Comparison of ENCODE assay signal across 1 cellular context in the genomic region with DNA sequence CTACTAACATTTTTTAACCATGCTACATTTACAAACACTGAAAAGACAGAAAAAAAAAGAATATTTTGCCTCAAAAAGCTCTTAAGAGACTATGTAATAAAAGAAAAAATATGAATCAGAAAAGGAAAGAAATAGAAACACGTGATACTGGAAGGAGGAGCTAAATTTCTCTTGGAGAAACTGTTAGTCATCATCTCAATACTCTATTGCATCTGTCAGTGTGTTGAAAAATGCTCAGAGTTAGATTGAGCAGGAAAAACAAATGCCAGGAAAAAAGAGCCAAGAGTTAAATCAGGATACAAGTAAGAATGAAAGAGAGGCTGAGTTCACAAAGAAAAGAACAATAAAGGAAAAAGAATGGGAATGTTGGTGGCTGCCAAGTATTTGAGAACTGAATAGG.
TF ChIP-seq lines count a peak whose summit lies in the region.

No MANE protein-coding gene starts in this region.

TF ChIP-seq in HEK293, 187 proteins besides CTCF, POLR2A, EP300 and RAD21 (continued from another document):
- TF ChIP-seq, protein P1, sequence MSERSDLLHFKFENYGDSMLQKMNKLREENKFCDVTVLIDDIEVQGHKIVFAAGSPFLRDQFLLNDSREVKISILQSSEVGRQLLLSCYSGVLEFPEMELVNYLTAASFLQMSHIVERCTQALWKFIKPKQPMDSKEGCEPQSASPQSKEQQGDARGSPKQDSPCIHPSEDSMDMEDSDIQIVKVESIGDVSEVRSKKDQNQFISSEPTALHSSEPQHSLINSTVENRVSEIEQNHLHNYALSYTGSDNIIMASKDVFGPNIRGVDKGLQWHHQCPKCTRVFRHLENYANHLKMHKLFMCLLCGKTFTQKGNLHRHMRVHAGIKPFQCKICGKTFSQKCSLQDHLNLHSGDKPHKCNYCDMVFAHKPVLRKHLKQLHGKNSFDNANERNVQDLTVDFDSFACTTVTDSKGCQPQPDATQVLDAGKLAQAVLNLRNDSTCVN (tag by site-specific recombination; optimal IDR thresholded peaks at IDR 0.05) = no peak
- TF ChIP-seq WT1 (tag by site-specific recombination; IDR thresholded peaks at IDR 0.05) (no peak), ZNF544 (tag by site-specific recombination; IDR thresholded peaks at IDR 0.05) (no peak), ZNF561 (tag by site-specific recombination; IDR thresholded peaks at IDR 0.05; ENCODE audit: borderline replicate concordance) (no peak), ZNF175 (tag by site-specific recombination; IDR thresholded peaks at IDR 0.05) (no peak)
- TF ChIP-seq, protein P2, sequence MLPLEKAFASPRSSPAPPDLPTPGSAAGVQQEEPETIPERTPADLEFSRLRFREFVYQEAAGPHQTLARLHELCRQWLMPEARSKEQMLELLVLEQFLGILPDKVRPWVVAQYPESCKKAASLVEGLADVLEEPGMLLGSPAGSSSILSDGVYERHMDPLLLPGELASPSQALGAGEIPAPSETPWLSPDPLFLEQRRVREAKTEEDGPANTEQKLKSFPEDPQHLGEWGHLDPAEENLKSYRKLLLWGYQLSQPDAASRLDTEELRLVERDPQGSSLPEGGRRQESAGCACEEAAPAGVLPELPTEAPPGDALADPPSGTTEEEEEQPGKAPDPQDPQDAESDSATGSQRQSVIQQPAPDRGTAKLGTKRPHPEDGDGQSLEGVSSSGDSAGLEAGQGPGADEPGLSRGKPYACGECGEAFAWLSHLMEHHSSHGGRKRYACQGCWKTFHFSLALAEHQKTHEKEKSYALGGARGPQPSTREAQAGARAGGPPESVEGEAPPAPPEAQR (tag by site-specific recombination; IDR thresholded peaks at IDR 0.05) = no peak
- TF ChIP-seq, protein P3, sequence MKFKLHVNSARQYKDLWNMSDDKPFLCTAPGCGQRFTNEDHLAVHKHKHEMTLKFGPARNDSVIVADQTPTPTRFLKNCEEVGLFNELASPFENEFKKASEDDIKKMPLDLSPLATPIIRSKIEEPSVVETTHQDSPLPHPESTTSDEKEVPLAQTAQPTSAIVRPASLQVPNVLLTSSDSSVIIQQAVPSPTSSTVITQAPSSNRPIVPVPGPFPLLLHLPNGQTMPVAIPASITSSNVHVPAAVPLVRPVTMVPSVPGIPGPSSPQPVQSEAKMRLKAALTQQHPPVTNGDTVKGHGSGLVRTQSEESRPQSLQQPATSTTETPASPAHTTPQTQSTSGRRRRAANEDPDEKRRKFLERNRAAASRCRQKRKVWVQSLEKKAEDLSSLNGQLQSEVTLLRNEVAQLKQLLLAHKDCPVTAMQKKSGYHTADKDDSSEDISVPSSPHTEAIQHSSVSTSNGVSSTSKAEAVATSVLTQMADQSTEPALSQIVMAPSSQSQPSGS (tag by site-specific recombination; IDR thresholded peaks at IDR 0.05; ENCODE audit: low read depth) = 0 out of 2 replicates have a peak, but pooled peaks have one; percentile 22
- TF ChIP-seq, protein P4, sequence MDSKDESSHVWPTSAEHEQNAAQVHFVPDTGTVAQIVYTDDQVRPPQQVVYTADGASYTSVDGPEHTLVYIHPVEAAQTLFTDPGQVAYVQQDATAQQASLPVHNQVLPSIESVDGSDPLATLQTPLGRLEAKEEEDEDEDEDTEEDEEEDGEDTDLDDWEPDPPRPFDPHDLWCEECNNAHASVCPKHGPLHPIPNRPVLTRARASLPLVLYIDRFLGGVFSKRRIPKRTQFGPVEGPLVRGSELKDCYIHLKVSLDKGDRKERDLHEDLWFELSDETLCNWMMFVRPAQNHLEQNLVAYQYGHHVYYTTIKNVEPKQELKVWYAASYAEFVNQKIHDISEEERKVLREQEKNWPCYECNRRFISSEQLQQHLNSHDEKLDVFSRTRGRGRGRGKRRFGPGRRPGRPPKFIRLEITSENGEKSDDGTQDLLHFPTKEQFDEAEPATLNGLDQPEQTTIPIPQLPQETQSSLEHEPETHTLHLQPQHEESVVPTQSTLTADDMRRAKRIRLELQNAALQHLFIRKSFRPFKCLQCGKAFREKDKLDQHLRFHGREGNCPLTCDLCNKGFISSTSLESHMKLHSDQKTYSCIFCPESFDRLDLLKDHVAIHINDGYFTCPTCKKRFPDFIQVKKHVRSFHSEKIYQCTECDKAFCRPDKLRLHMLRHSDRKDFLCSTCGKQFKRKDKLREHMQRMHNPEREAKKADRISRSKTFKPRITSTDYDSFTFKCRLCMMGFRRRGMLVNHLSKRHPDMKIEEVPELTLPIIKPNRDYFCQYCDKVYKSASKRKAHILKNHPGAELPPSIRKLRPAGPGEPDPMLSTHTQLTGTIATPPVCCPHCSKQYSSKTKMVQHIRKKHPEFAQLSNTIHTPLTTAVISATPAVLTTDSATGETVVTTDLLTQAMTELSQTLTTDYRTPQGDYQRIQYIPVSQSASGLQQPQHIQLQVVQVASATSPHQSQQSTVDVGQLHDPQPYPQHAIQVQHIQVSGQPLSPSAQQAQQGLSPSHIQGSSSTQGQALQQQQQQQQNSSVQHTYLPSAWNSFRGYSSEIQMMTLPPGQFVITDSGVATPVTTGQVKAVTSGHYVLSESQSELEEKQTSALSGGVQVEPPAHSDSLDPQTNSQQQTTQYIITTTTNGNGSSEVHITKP (tag by site-specific recombination; IDR thresholded peaks at IDR 0.05) = no peak
- TF ChIP-seq, protein P5, sequence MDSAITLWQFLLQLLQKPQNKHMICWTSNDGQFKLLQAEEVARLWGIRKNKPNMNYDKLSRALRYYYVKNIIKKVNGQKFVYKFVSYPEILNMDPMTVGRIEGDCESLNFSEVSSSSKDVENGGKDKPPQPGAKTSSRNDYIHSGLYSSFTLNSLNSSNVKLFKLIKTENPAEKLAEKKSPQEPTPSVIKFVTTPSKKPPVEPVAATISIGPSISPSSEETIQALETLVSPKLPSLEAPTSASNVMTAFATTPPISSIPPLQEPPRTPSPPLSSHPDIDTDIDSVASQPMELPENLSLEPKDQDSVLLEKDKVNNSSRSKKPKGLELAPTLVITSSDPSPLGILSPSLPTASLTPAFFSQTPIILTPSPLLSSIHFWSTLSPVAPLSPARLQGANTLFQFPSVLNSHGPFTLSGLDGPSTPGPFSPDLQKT (IDR thresholded peaks at IDR 0.05; ENCODE audit: borderline replicate concordance, low read depth, low read length) = no peak
